ENCODE assay signal across 16 cellular contexts in the genomic region with DNA sequence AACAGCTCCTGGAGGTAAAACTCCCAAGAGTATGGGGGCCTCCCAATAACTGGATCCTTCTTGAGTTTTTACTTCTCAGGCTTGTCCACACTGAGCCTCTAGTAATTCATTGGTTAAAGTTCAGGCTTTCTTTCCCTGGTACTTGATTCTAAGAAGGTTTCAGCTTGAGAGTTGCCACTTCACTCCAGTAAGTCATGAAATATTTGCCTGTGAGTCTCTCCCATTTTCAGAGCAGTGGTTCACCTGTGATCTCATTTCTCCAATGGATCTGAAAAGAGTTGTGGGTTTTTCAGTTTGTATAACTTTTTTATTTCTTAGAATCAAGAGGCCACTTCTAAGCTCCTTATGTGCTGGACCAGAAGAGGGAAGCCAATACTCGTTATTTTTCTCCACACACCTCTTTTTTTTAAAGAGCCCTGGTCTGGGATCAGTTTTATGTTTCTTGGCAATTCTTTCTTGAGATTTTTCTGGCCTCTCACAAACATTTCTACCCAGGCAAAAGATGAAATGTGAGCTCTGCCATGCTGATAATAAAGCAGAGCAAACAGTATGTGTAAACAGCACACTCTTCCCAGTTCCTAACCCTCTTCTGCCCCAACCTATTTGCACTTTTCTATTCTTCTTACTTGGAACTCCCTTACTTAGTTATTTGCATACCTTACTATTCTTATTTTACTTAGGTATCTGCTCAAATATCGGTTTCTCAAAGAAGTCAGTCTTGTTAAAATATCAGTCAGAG.
"Had no signal": no experiment of that assay in that cellular context is flagged by ENCODE, and none has a peak within 500 bp of the region (broad histone marks: within the 10 kb centered on the region; RNA-seq: fewer than 3 reads in every experiment).

No MANE protein-coding gene starts in this region.

- H3K27ac ChIP-seq: epithelial cell of prostate, esophagus muscularis mucosa, gastrocnemius medialis, left ventricle myocardium inferior, stomach, thoracic aorta, uterus had no signal

- H3K4me3 ChIP-seq: esophagus muscularis mucosa, gastrocnemius medialis, left ventricle myocardium inferior, stomach, thoracic aorta, uterus had no signal

- H3K27me3 ChIP-seq: esophagus muscularis mucosa, gastrocnemius medialis, stomach, uterus had no signal

- DNase-seq: effector memory CD8-positive, alpha-beta T cell; gastrocnemius medialis; immature natural killer cell; left ventricle myocardium inferior; natural killer cell; right cardiac atrium; small intestine; stimulated activated CD4-positive, alpha-beta T cell treated with anti-CD3 and anti-CD28 coated beads, Interleukin-12 subunit alpha, Interleukin-12 subunit beta, amount 100 ng/mL, for 4 hours; stimulated activated naive CD4-positive, alpha-beta T cell; stomach; substantia nigra; trophoblast cell; uterus had no signal

- H3K4me1 ChIP-seq: esophagus muscularis mucosa, gastrocnemius medialis, left ventricle myocardium inferior, stomach, uterus had no signal

- H3K36me3 ChIP-seq: esophagus muscularis mucosa, gastrocnemius medialis, left ventricle myocardium inferior, stomach, thoracic aorta, uterus had no signal

- ATAC-seq: effector memory CD8-positive, alpha-beta T cell; gastrocnemius medialis; natural killer cell; right cardiac atrium had no signal

- H3K9me3 ChIP-seq: esophagus muscularis mucosa, gastrocnemius medialis, left ventricle myocardium inferior, stomach, thoracic aorta, uterus had no signal
